ENCODE assay signal across 8 cellular contexts in the genomic region with DNA sequence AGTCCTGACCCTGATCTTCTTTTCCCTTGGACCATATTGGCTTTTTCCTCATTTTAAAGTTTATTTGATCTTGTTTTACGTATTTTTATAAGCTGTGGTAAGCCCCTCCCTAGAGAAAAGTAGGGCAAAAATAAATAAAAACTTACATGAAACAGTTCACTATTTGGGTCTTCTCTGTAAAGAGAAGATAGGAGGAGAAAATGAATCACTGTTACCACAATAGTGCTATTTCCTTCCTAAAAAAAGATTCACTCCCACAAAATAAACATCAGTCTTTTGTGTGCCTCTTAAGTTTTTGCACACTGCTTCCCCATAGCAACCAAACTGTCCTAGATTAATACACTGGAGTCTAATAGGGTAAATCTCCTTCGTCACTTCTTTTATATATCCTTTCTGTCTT. TPM values are rescaled to one million over a fixed set of nuclear protein-coding genes. Genes with fewer than 3 reads are reported as not detected.
DNase-seq lines count a peak whose midpoint lies in the region; ATAC-seq and TF ChIP-seq lines count a peak whose summit lies in the region.

No MANE protein-coding gene starts in this region.

- H3K9ac ChIP-seq in GM23248 = peak overlapping the region; percentile 58

- peak overlapping the region; percentile 81 for H3K27ac ChIP-seq in GM23248
- H3K27ac ChIP-seq in sigmoid colon = peak overlapping the region; percentile 78 to 90 (median 88)

- no peaks in the 10 kb centered on the region for H3K9me2 ChIP-seq in GM23248 (ENCODE audit: insufficient read depth)

- no peaks in the 10 kb centered on the region for H3K9me3 ChIP-seq in GM23248 (ENCODE audit: low read depth)
- H3K9me3 ChIP-seq in sigmoid colon = no peaks in the 10 kb centered on the region

- TF ChIP-seq CTCF in fibroblast of mammary gland (conservative IDR thresholded peaks at IDR 0.05; ENCODE audit: control insufficient read depth, insufficient read depth, low read depth, low read length) (no peak), sigmoid colon (IDR thresholded peaks at IDR 0.05) (no peak)

- H3K4me2 ChIP-seq in GM23248 (ENCODE audit: unreplicated experiment) = peak overlapping the region; percentile 79

- no peak overlapping the region for H3K4me3 ChIP-seq in GM23248
- H3K4me3 ChIP-seq in fibroblast of mammary gland (ENCODE audit: control insufficient read depth, low read depth, low read length) = no peak overlapping the region
- H3K4me3 ChIP-seq in sigmoid colon = no peak overlapping the region

- WGBS in GM23248 (ENCODE audit: low coverage in 1 of 2, low lambda C conversion rate in 2 of 2, missing lambda C conversion rate in 2 of 2), 2 experiments = 34 to 39% methylated on average over 2 of the region's 2 CpGs
- WGBS in sigmoid colon, 2 donors = 6 to 31% methylated on average over 2 of the region's 2 CpGs

- H3K4me1 ChIP-seq in GM23248 (ENCODE audit: insufficient read depth) (peaks cover 44% of the 10 kb centered on the region), sigmoid colon (peaks cover 0 to 74% (median 48%) of the 10 kb centered on the region in 4 donors)

- H4K20me1 ChIP-seq in GM23248 (ENCODE audit: insufficient read depth) = no peaks in the 10 kb centered on the region

- in situ Hi-C loops in GM23248 (cut with MboI) = no loop called here

- H3K27me3 ChIP-seq in GM23248 (replicated peaks; ENCODE audit: insufficient read depth) = no peaks in the 10 kb centered on the region
- no peaks in the 10 kb centered on the region for H3K27me3 ChIP-seq in sigmoid colon

- DNase-seq in GM23248 (peak; percentile 82), RPMI7951 (ENCODE audit: low read depth) (peak; percentile 89), fibroblast of mammary gland (ENCODE audit: low read depth) (peak; percentile 83), sigmoid colon (no peak)
- DNase-seq in activated CD4-positive, alpha-beta T cell treated with anti-CD3 and anti-CD28 coated beads, Interleukin-2, amount 50 U/mL, for 48 hours = no peak
- DNase-seq in stimulated activated CD4-positive, alpha-beta T cell treated with anti-CD3 and anti-CD28 coated beads, Interleukin-4, amount 100 ng/mL, for 4 hours = no peak

- intact Hi-C loops in sigmoid colon (cut with DNase I) = loop anchor here (5.0 kb wide), 1 partner anchor 221 kb away; no protein-coding TSS in a partner anchor

- H3F3A ChIP-seq in GM23248 (ENCODE audit: insufficient read depth) = peaks cover 35% of the 10 kb centered on the region

- no peak for TF ChIP-seq EP300 in sigmoid colon (IDR thresholded peaks at IDR 0.05)

- no peak overlapping the region for H2AFZ ChIP-seq in GM23248

- ATAC-seq in GM21786 (IDR thresholded peaks at IDR 0.05; ENCODE audit: unreplicated experiment) = no peak
- no peak for ATAC-seq in GM21447 (IDR thresholded peaks at IDR 0.05; ENCODE audit: unreplicated experiment)

- H3K36me3 ChIP-seq in GM23248 (ENCODE audit: low read depth) (no peaks in the 10 kb centered on the region), sigmoid colon (peaks cover 0 to 28% (median 4%) of the 10 kb centered on the region in 4 donors)

- TF ChIP-seq POLR2A in sigmoid colon (IDR thresholded peaks at IDR 0.05) = no peak

- no peaks in the 10 kb centered on the region for H3K79me2 ChIP-seq in GM23248 (ENCODE audit: insufficient read depth)

RNA-seq across cellular contexts. Expression of a gene that starts 1.4 kb away (rescaled TPM):
- total RNA-seq in GM23248 (2014; rRNA removed; shearing (Covaris generic)) = 6.6 and 7.3 TPM in 2 replicates
- polyA plus RNA-seq in GM23248 (2016; fragmentation: Nextera tagmentation; extraction: Ambion mirVana) (5.9 and 11.0 TPM in 2 replicates), sigmoid colon (10 to 100 TPM in 2 of 3 donors, 1 to 10 TPM in 1; 8.3 to 42.5 (median 10.8) TPM)
- 23.4 and 23.7 TPM in 2 replicates for total RNA-seq in RPMI7951 (2014; rRNA removed; shearing (Covaris generic))
- total RNA-seq in sigmoid colon = 1,000 to 10,000 TPM in 1 of 4 donors, 100 to 1,000 TPM in 3; 637 to 1,443 (median 763) TPM

Comparison
In these comparisons a context has a peak if more than half of its experiments do, and no peak if none do; other contexts are left out.
1. DNase-seq: peak in GM23248 (single experiment), RPMI7951 (single experiment) and fibroblast of mammary gland (single experiment); none in sigmoid colon (single experiment), activated CD4-positive, alpha-beta T cell treated with anti-CD3 and anti-CD28 coated beads, Interleukin-2, amount 50 U/mL, for 48 hours (0 of 2) and stimulated activated CD4-positive, alpha-beta T cell treated with anti-CD3 and anti-CD28 coated beads, Interleukin-4, amount 100 ng/mL, for 4 hours (0 of 2).
2. RNA of a gene that starts 1.4 kb away (total RNA-seq): 637 to 1,443 TPM in sigmoid colon; 23.4 to 23.7 TPM in RPMI7951 and 6.6 to 7.3 TPM in GM23248; every median in the first group is over 10 times any median in the second.